Comparison of ENCODE assay signal across 27 cellular contexts in the genomic region with DNA sequence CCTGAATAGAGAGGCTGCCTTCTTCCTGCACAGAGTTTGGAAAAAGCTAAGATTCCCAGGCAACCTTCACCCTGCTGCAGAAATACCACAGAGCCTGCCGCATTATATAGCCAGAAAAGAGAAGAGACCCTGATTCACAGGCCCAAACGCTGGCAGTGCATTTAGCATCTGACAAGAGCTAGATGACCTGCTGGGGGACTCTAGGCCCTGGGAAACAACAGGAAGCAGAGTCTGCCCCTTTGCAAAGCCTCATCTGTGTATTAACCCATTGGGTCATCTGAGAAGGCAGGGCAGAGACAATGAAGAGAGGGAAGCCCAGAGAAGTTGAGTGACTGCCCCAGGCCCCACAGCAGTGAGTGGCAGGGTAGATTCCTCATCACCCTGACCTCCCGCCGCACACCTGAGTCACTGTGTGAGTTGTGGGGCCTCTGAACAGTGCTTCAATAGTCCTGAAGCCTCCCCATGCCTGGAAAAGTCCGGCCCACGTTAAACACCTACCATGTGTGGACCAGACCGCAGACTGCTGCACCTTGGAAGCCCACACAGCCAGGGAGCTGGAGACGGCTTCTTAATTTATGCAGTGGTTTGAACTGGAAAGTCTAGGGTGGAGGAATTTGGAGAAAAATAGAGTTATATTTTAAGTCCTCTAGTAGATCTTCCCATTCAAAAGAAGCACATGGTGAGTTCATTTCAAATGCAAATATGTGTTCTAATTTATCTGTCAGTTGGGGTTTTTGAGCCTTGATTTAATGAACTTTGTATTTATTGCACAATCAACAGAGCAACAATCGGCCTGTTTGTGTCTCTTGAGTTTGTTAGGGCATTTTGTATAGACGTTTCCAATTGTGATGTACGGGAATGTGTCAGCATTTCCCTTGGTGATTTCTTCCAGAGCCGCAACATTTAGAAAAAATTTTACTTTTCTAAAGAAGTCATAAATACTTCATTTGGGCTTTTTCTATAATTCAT.
"Had no signal": no experiment of that assay in that cellular context is flagged by ENCODE, and none has a peak within 500 bp of the region (broad histone marks: within the 10 kb centered on the region; RNA-seq: fewer than 3 reads in every experiment).

No MANE protein-coding gene starts in this region.

- FAIRE-seq: islet of Langerhans had no signal

- H3K36me3 ChIP-seq: esophagus muscularis mucosa, heart right ventricle, ovary, thyroid gland, upper lobe of left lung, vagina had no signal

- DNase-seq: activated CD4-positive, alpha-beta memory T cell treated with anti-CD3 and anti-CD28 coated beads for 36 hours; activated CD4-positive, alpha-beta T cell treated with anti-CD3 and anti-CD28 coated beads for 48 hours; activated naive CD8-positive, alpha-beta T cell treated with anti-CD3 and anti-CD28 coated beads, Interleukin-2, amount 50 U/mL, for 24 hours; activated T-cell treated with anti-CD3 and anti-CD28 coated beads, Interleukin-2, amount 50 U/mL, for 48 hours; amygdala; central memory CD4-positive, alpha-beta T cell; foreskin melanocyte; heart right ventricle; left ventricle myocardium superior; mammary epithelial cell; naive B cell; ovary; stimulated activated CD4-positive, alpha-beta T cell treated with anti-CD3 and anti-CD28 coated beads, Interleukin-12 subunit alpha, Interleukin-12 subunit beta, amount 100 ng/mL, for 4 hours; stimulated activated CD4-positive, alpha-beta T cell treated with anti-CD3 and anti-CD28 coated beads, Interleukin-4, amount 100 ng/mL, for 1 hour; substantia nigra; thyroid gland; upper lobe of left lung had no signal

- H3K27ac Mint-ChIP-seq: activated CD4-positive, alpha-beta memory T cell treated with anti-CD3 and anti-CD28 coated beads for 36 hours; activated naive CD4-positive, alpha-beta T cell treated with anti-CD3 and anti-CD28 coated beads, Interleukin-2, amount 50 U/mL, for 24 hours; activated naive CD8-positive, alpha-beta T cell treated with anti-CD3 and anti-CD28 coated beads, Interleukin-2, amount 50 U/mL, for 24 hours; activated T-helper 2 cell treated with anti-CD3 and anti-CD28 coated beads, Interferon-gamma antibody, Interleukin-2, Interleukin-4, amounts not matched to agents 10 μg/mL and 5 μg/mL and 100 μg/mL, durations not matched to agents 14 hours and 24 hours and 36 hours; mesothelial cell of epicardium; naive B cell; progenitor cell of endocrine pancreas; stimulated activated naive CD8-positive, alpha-beta T cell treated with anti-CD3 and anti-CD28 coated beads, Interleukin-15, Interleukin-2, amounts not matched to agents 100 ng/mL and 50 ng/mL, for 24 hours had no signal

- H3K4me1 Mint-ChIP-seq: activated naive CD4-positive, alpha-beta T cell treated with anti-CD3 and anti-CD28 coated beads, Interleukin-2, amount 50 U/mL, for 24 hours; activated naive CD8-positive, alpha-beta T cell treated with anti-CD3 and anti-CD28 coated beads, Interleukin-2, amount 50 U/mL, for 24 hours; naive B cell had no signal

- H3K4me3 Mint-ChIP-seq: activated CD4-positive, alpha-beta memory T cell treated with anti-CD3 and anti-CD28 coated beads for 36 hours; activated naive CD4-positive, alpha-beta T cell treated with anti-CD3 and anti-CD28 coated beads, Interleukin-2, amount 50 U/mL, for 24 hours; activated naive CD8-positive, alpha-beta T cell treated with anti-CD3 and anti-CD28 coated beads, Interleukin-2, amount 50 U/mL, for 24 hours; mesothelial cell of epicardium; stimulated activated naive CD8-positive, alpha-beta T cell treated with anti-CD3 and anti-CD28 coated beads, Interleukin-15, Interleukin-2, amounts not matched to agents 100 ng/mL and 50 ng/mL, for 24 hours had no signal

- H3K4me3 ChIP-seq: esophagus muscularis mucosa, heart right ventricle, ovary, skin epidermis, thyroid gland, upper lobe of left lung, vagina had no signal

- ATAC-seq: activated naive CD8-positive, alpha-beta T cell treated with anti-CD3 and anti-CD28 coated beads, Interleukin-2, amount 50 U/mL, for 24 hours; heart right ventricle; left ventricle myocardium superior; sciatic nerve had no signal

- H3K27me3 ChIP-seq: ovary, thyroid gland, upper lobe of left lung, vagina had no signal

- H3K9me3 Mint-ChIP-seq: activated CD4-positive, alpha-beta memory T cell treated with anti-CD3 and anti-CD28 coated beads for 36 hours; activated naive CD4-positive, alpha-beta T cell treated with anti-CD3 and anti-CD28 coated beads, Interleukin-2, amount 50 U/mL, for 24 hours; activated naive CD8-positive, alpha-beta T cell treated with anti-CD3 and anti-CD28 coated beads, Interleukin-2, amount 50 U/mL, for 24 hours; activated T-helper 2 cell treated with anti-CD3 and anti-CD28 coated beads, Interferon-gamma antibody, Interleukin-2, Interleukin-4, amounts not matched to agents 10 μg/mL and 5 μg/mL and 100 μg/mL, durations not matched to agents 14 hours and 24 hours and 36 hours; mesothelial cell of epicardium; stimulated activated naive CD8-positive, alpha-beta T cell treated with anti-CD3 and anti-CD28 coated beads, Interleukin-15, Interleukin-2, amounts not matched to agents 100 ng/mL and 50 ng/mL, for 24 hours had no signal

- H3K9me3 ChIP-seq: esophagus muscularis mucosa, heart right ventricle, ovary, thyroid gland, upper lobe of left lung, vagina had no signal

- H3K27ac ChIP-seq: esophagus muscularis mucosa, heart right ventricle, ovary, skin epidermis, thyroid gland, upper lobe of left lung, vagina had no signal

- H3K36me3 Mint-ChIP-seq: activated CD4-positive, alpha-beta memory T cell treated with anti-CD3 and anti-CD28 coated beads for 36 hours; activated naive CD4-positive, alpha-beta T cell treated with anti-CD3 and anti-CD28 coated beads, Interleukin-2, amount 50 U/mL, for 24 hours; mesothelial cell of epicardium; naive B cell had no signal
